21 cellular contexts compared by ENCODE assay signal in genomic region chr20:41538810-41539596, GRCh38.
DNase-seq lines count a peak whose midpoint lies in the region; FAIRE-seq and TF ChIP-seq lines count a peak whose summit lies in the region.
"Had no signal": no experiment of that assay in that cellular context is flagged by ENCODE, and none has a peak within 500 bp of the region (broad histone marks: within the 10 kb centered on the region; RNA-seq: fewer than 3 reads in every experiment).

No MANE protein-coding gene starts in this region.

- H3K4me1 Mint-ChIP-seq in endodermal cell (peaks cover 10% of the 10 kb centered on the region), CD14-positive monocyte (no peaks in the 10 kb centered on the region)

- peaks cover 18% of the 10 kb centered on the region for H3K9me3 Mint-ChIP-seq in endodermal cell
- peaks cover 0 to 11% (median 9%) of the 10 kb centered on the region in 7 donors for H3K9me3 Mint-ChIP-seq in CD14-positive monocyte

- H3K27ac ChIP-seq in endodermal cell (ENCODE audit: low read depth, low read length) (no peak overlapping the region), small intestine (ENCODE audit: low read depth in 1 of 2, low read length in 1 of 2) (no peak overlapping the region)
- H3K27ac ChIP-seq: A549, Peyer's patch had no signal

- H3K9me3 ChIP-seq in endodermal cell (ENCODE audit: control insufficient read depth, low read length) (peaks cover 20% of the 10 kb centered on the region), small intestine (ENCODE audit: control insufficient read depth, low read depth) (no peaks in the 10 kb centered on the region)
- H3K9me3 ChIP-seq: Peyer's patch had no signal

- H3K27ac Mint-ChIP-seq in endodermal cell (no peak overlapping the region), CD14-positive monocyte (peak overlapping the region in 1 of 7 donors; percentile 14)

- H3K27me3 ChIP-seq in endodermal cell (ENCODE audit: control insufficient read depth, insufficient read depth, low read length, poor library complexity, severe bottlenecking) (no peaks in the 10 kb centered on the region), small intestine (ENCODE audit: control insufficient read depth in 2 of 2, insufficient read depth in 2 of 2, low read length in 2 of 2) (no peaks in the 10 kb centered on the region)
- H3K27me3 ChIP-seq: Peyer's patch had no signal

- no peak overlapping the region for H3K9ac ChIP-seq in endodermal cell (ENCODE audit: extremely low read depth, low read length, poor library complexity, severe bottlenecking)

- TF ChIP-seq CTCF in endodermal cell (conservative IDR thresholded peaks at IDR 0.05) = peak; percentile 40
- TF ChIP-seq CTCF in CD14-positive monocyte (IDR thresholded peaks at IDR 0.05) = no peak

- intact Hi-C loops in CD14-positive monocyte (cut with micrococcal nuclease) = no loop called here

- H3K27me3 Mint-ChIP-seq in endodermal cell (ENCODE audit: insufficient read depth) (no peaks in the 10 kb centered on the region), CD14-positive monocyte (ENCODE audit: low read depth in 3 of 3) (no peaks in the 10 kb centered on the region)
- H3K27me3 Mint-ChIP-seq: CD4-positive, alpha-beta memory T cell had no signal

- H3K36me3 Mint-ChIP-seq in endodermal cell (ENCODE audit: low read depth) = peaks cover 28% of the 10 kb centered on the region
- H3K36me3 Mint-ChIP-seq in CD14-positive monocyte = peaks cover 13 to 25% of the 10 kb centered on the region in 2 donors

- H3K36me3 ChIP-seq in endodermal cell (ENCODE audit: control insufficient read depth, insufficient read depth, low read length) (peaks cover 29% of the 10 kb centered on the region), small intestine (ENCODE audit: control insufficient read depth in 2 of 2, insufficient read depth in 2 of 2, low read length in 2 of 2) (no peaks in the 10 kb centered on the region)

- peaks cover 4% of the 10 kb centered on the region for H3K4me1 ChIP-seq in endodermal cell (ENCODE audit: control insufficient read depth, insufficient read depth, low read length)
- H3K4me1 ChIP-seq in small intestine (ENCODE audit: control insufficient read depth in 2 of 2, insufficient read depth in 1 of 2, low read depth in 1 of 2, low read length in 1 of 2) = peaks cover 0 to 2% of the 10 kb centered on the region in 2 donors
- H3K4me1 ChIP-seq: A549, Peyer's patch had no signal

- H3K4me3 Mint-ChIP-seq in endodermal cell (no peak overlapping the region), CD14-positive monocyte (no peak overlapping the region)
- H3K4me3 Mint-ChIP-seq: CD4-positive, alpha-beta memory T cell had no signal

- 96 to 97% methylated on average over 7 to 8 of the region's 8 CpGs for WGBS in endodermal cell (ENCODE audit: insufficient coverage in 1 of 2, insufficient read length in 1 of 2), 2 experiments
- 27 to 62% (median 43%) methylated on average over 8 of the region's 8 CpGs for whole genome bisulfite sequencing in small intestine, 3 donors

- peak; percentile 18 for DNase-seq in HuH-7.5 (ENCODE audit: low spot score)
- DNase-seq in endodermal cell = no peak
- peak; percentile 85 for DNase-seq in left kidney (ENCODE audit: low read depth, low spot score)
- DNase-seq in small intestine = peak; percentile 44
- DNase-seq in retina = no peak
- no peak for DNase-seq in CD14-positive monocyte (ENCODE audit: low spot score)
- no peak for DNase-seq in NCI-H1092 (lab: John Stamatoyannopoulos, UW)
- DNase-seq: Calu3; CD4-positive, alpha-beta memory T cell; NCI-H1436; NCI-H2029 treated with DMSO at 0.1 percent for 48 hours; NCI-H2171; NCI-H446 treated with DMSO at 0.1 percent for 48 hours; NCI-H748 treated with DMSO at 0.1 percent for 48 hours; NK-92 treated with Interleukin-12 subunit alpha and Interleukin-12 subunit beta, amount 100 ng/mL, for 24 hours; Peyer's patch; Right ventricle myocardium superior had no signal

- no peak for FAIRE-seq in small intestine (lab: Jason Lieb, UNC)
- FAIRE-seq: A549, GM12878, GM19239, H54 had no signal

- H3K4me3 ChIP-seq in endodermal cell (ENCODE audit: low read length) = no peak overlapping the region
- H3K4me3 ChIP-seq in small intestine (ENCODE audit: low read depth in 1 of 2, low read length in 2 of 2) = no peak overlapping the region
- H3K4me3 ChIP-seq: A549, GM12878, Peyer's patch had no signal

Comparison
In these comparisons a context has a peak if more than half of its experiments do, and no peak if none do; other contexts are left out.
1. DNase-seq: peak in HuH-7.5 (single experiment), left kidney (single experiment) and small intestine (single experiment); none in endodermal cell (single experiment), retina (single experiment), CD14-positive monocyte (single experiment) and NCI-H1092 (single experiment).